7 cellular contexts compared by ENCODE assay signal in the genomic region with DNA sequence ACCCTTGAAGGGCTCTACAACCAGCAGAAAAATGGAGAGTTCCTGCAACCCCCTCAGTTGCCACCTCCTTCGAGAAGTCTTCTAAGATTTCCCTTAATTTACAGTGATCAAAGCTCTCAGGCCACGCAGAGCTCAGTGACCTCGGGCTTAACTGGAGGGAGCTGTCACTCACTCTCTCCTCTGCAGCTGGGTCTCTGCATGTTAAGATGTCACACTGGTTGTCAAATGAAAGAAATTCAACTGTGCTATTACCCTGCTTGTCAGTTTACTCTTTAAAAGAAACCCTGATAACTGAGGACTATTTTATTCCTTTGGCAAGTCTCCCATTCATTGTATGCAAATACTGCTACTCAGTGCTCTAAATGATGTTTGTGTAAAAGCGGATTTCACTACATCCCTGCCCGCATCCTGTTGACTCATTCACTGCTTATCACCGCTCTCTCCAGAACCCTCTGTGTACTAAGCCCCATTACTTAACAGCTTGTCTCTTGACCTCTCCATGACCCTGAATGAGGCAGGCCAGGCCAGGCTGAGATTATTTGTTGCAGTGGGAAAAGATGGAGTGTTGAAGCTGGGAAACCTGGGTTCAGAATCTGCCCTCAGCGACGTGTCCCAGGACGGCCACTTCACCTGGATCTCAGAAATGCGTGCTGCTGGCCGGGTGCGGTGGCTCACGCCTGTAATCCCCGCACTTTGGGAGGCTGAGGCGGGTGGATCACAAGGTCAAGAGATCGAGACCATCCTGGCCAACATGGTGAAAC. TPM values are rescaled to one million over a fixed set of nuclear protein-coding genes. Genes with fewer than 3 reads are reported as not detected.
DNase-seq lines count a peak whose midpoint lies in the region; ATAC-seq and TF ChIP-seq lines count a peak whose summit lies in the region.

No MANE protein-coding gene starts in this region.

- H3K4me3 ChIP-seq in epithelial cell of proximal tubule (ENCODE audit: low read depth, low read length) = no peak overlapping the region

- CTCF ChIA-PET in activated CD8-positive, alpha-beta T cell treated with anti-CD3 and anti-CD28 coated beads, Interleukin-2, amount 10 ng/mL, durations not matched to agents 7 days and 5 days (lab: Charles Lee) = interaction anchor here (1.1 to 4.6 kb wide), 6 partner anchors 14 to 480 kb away, joined by 3 to 103 read pairs (median 4); partner anchors contain the start of gene DHRS3

- H3K9me3 Mint-ChIP-seq in activated CD8-positive, alpha-beta T cell treated with anti-CD3 and anti-CD28 coated beads, Interleukin-2, amount 10 ng/mL, durations not matched to agents 7 days and 5 days (ENCODE audit: insufficient read depth) = no peaks in the 10 kb centered on the region
- no peaks in the 10 kb centered on the region for H3K9me3 Mint-ChIP-seq in chondrocyte (ENCODE audit: low read depth)

- H3K27me3 Mint-ChIP-seq in activated CD8-positive, alpha-beta T cell treated with anti-CD3 and anti-CD28 coated beads, Interleukin-2, amount 10 ng/mL, durations not matched to agents 7 days and 5 days (ENCODE audit: low read depth) = no peaks in the 10 kb centered on the region
- H3K27me3 Mint-ChIP-seq in chondrocyte (ENCODE audit: low read depth) = no peaks in the 10 kb centered on the region

- H3K27ac Mint-ChIP-seq in activated CD8-positive, alpha-beta T cell treated with anti-CD3 and anti-CD28 coated beads, Interleukin-2, amount 10 ng/mL, durations not matched to agents 7 days and 5 days = peak overlapping the region; percentile 73
- H3K27ac Mint-ChIP-seq in chondrocyte (ENCODE audit: unreplicated experiment) = no peak overlapping the region

- peaks cover 71% of the 10 kb centered on the region for H3K36me3 Mint-ChIP-seq in activated CD8-positive, alpha-beta T cell treated with anti-CD3 and anti-CD28 coated beads, Interleukin-2, amount 10 ng/mL, durations not matched to agents 7 days and 5 days (ENCODE audit: low read depth)
- peaks cover 2% of the 10 kb centered on the region for H3K36me3 Mint-ChIP-seq in chondrocyte (ENCODE audit: low read depth)

- DNase-seq in NCI-H526 (lab: John Stamatoyannopoulos, UW) (peak; percentile 42 to 54), epithelial cell of proximal tubule (ENCODE audit: low read depth) (peak; percentile 87), non-pigmented ciliary epithelial cell (ENCODE audit: low read depth) (peak; percentile 99), chondrocyte (ENCODE audit: low spot score) (no peak)
- DNase-seq in activated CD8-positive, alpha-beta T cell treated with anti-CD3 and anti-CD28 coated beads, Interleukin-2, amount 10 ng/mL, durations not matched to agents 7 days and 5 days = peak; percentile 87

- POLR2A ChIA-PET in activated CD8-positive, alpha-beta T cell treated with anti-CD3 and anti-CD28 coated beads, Interleukin-2, amount 10 ng/mL, durations not matched to agents 7 days and 5 days (lab: Charles Lee) = interaction anchor here (0.6 to 2.6 kb wide), 7 partner anchors 8 to 516 kb away, joined by 3 to 36 read pairs (median 3); partner anchors contain the start of gene DHRS3

- H3K4me3 Mint-ChIP-seq in activated CD8-positive, alpha-beta T cell treated with anti-CD3 and anti-CD28 coated beads, Interleukin-2, amount 10 ng/mL, durations not matched to agents 7 days and 5 days = peak overlapping the region; percentile 53
- H3K4me3 Mint-ChIP-seq in chondrocyte (ENCODE audit: unreplicated experiment) = no peak overlapping the region

- ATAC-seq in GM21447 (IDR thresholded peaks at IDR 0.05; ENCODE audit: unreplicated experiment) (peak; percentile 79), HG03097 (IDR thresholded peaks at IDR 0.05; ENCODE audit: low FRiP score, unreplicated experiment) (no peak)
- peak; percentile 94 for ATAC-seq in activated CD8-positive, alpha-beta T cell treated with anti-CD3 and anti-CD28 coated beads, Interleukin-2, amount 10 ng/mL, durations not matched to agents 7 days and 5 days

- peaks cover 78% of the 10 kb centered on the region for H3K4me1 Mint-ChIP-seq in activated CD8-positive, alpha-beta T cell treated with anti-CD3 and anti-CD28 coated beads, Interleukin-2, amount 10 ng/mL, durations not matched to agents 7 days and 5 days (ENCODE audit: low read depth)
- H3K4me1 Mint-ChIP-seq in chondrocyte (ENCODE audit: low read depth) = peaks cover 14% of the 10 kb centered on the region

- TF ChIP-seq CTCF in epithelial cell of proximal tubule (conservative IDR thresholded peaks at IDR 0.05; ENCODE audit: low read depth, low read length) = no peak
- TF ChIP-seq CTCF in chondrocyte (IDR thresholded peaks at IDR 0.05) = no peak

RNA-seq across cellular contexts. Expression of gene DHRS3, which starts 13.7 kb away (rescaled TPM):
- total RNA-seq in activated CD8-positive, alpha-beta T cell treated with anti-CD3 and anti-CD28 coated beads, Interleukin-2, amount 10 ng/mL, durations not matched to agents 7 days and 5 days = 10 to 100 TPM; 86.8 to 89.5 TPM
- 52.7 and 60.5 TPM in 2 replicates for total RNA-seq in epithelial cell of proximal tubule
- total RNA-seq in chondrocyte = 28.0 to 31.9 TPM (median 31.8 TPM) in 3 replicates

RNA-seq across cellular contexts. Expression of gene AADACL4, which starts 39.6 kb away (rescaled TPM):
- total RNA-seq in activated CD8-positive, alpha-beta T cell treated with anti-CD3 and anti-CD28 coated beads, Interleukin-2, amount 10 ng/mL, durations not matched to agents 7 days and 5 days = not detected
- total RNA-seq in epithelial cell of proximal tubule (not detected in 2 replicates), chondrocyte (not detected in 3 replicates)
